Comparison of ENCODE assay signal across 2 cellular contexts in genomic region chr12:40737416-40737815, GRCh38. TPM values are rescaled to one million over a fixed set of nuclear protein-coding genes. Genes with fewer than 3 reads are reported as not detected.
"Had no signal": no experiment of that assay in that cellular context is flagged by ENCODE, and none has a peak within 500 bp of the region (broad histone marks: within the 10 kb centered on the region; RNA-seq: fewer than 3 reads in every experiment).

No MANE protein-coding gene starts in this region.

RNA-seq across cellular contexts. Expression of gene CNTN1, which starts 45.2 kb away (rescaled TPM):
- total RNA-seq: LHCN-M2, MCF 10A had no signal
